In the genomic region with DNA sequence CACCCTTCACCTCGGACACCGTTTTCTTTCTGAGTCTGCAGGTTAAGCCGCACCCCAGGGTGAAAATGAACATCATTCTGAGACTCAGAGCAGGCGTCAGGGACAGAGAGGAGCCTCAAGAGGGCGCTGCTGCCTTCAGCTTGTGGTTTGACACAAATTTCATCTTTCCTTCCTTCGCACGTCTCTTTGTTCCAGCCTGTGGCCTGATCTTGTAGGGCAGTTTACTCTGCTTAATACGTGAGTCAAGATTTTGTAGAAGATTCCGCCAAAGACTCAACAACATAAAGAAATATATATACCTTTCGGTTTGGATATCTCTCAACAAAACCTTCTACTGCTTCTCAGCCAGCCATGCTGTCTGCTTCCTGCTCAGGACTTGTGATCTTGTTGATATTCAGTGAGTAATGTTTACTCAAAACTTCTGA, we compare ENCODE assay signal across 10 cellular contexts.
DNase-seq lines count a peak whose midpoint lies in the region; ATAC-seq and TF ChIP-seq lines count a peak whose summit lies in the region.
"Had no signal": no experiment of that assay in that cellular context is flagged by ENCODE, and none has a peak within 500 bp of the region (broad histone marks: within the 10 kb centered on the region; RNA-seq: fewer than 3 reads in every experiment).

No MANE protein-coding gene starts in this region.

- no peak for TF ChIP-seq POLR2A in GM18505 (IDR thresholded peaks at IDR 0.05; ENCODE audit: borderline replicate concordance, extremely low read depth, insufficient read depth, insufficient read length)

- intact Hi-C loops in ascending aorta (cut with DNase I), result no loop called here

- H3K27me3 ChIP-seq in ascending aorta, result no peaks in the 10 kb centered on the region

- H3K4me3 ChIP-seq in ascending aorta (no peak overlapping the region), retinal pigment epithelial cell (ENCODE audit: low read length) (no peak overlapping the region)

- no peaks in the 10 kb centered on the region for H3K36me3 ChIP-seq in ascending aorta

- peak overlapping the region; percentile 84 for H3K27ac Mint-ChIP-seq in T-helper 1 cell treated with Interleukin-12 subunit alpha and Interleukin-12 subunit beta and Interleukin-4 antibody, amounts not matched to agents 30 μg/mL and 1 μg/mL, for 36 hours
- H3K27ac Mint-ChIP-seq: memory B cell had no signal

- TF ChIP-seq CTCF in ascending aorta (IDR thresholded peaks at IDR 0.05) (peak in 2 of 3 experiments; percentile 8 to 13), retinal pigment epithelial cell (conservative IDR thresholded peaks at IDR 0.05; ENCODE audit: low read depth, low read length) (peak; percentile 36)

- H3K27me3 Mint-ChIP-seq in T-helper 1 cell treated with Interleukin-12 subunit alpha and Interleukin-12 subunit beta and Interleukin-4 antibody, amounts not matched to agents 30 μg/mL and 1 μg/mL, for 36 hours (ENCODE audit: low read depth), result no peaks in the 10 kb centered on the region
- H3K27me3 Mint-ChIP-seq: IgD-negative memory B cell had no signal

- H3K9me3 Mint-ChIP-seq in T-helper 1 cell treated with Interleukin-12 subunit alpha and Interleukin-12 subunit beta and Interleukin-4 antibody, amounts not matched to agents 30 μg/mL and 1 μg/mL, for 36 hours, result no peaks in the 10 kb centered on the region

- peak; percentile 63 for DNase-seq in H4 (ENCODE audit: low spot score)
- DNase-seq in ascending aorta (ENCODE audit: low spot score in 2 of 2), result no peak
- no peak for DNase-seq in retinal pigment epithelial cell (ENCODE audit: low read depth)
- DNase-seq in Ammon's horn (ENCODE audit: low spot score), result no peak
- no peak for DNase-seq in DMS79 (lab: John Stamatoyannopoulos, UW)
- DNase-seq in NCI-H1694 treated with DMSO at 0.1 percent for 48 hours (lab: John Stamatoyannopoulos, UW), result no peak

- H3K4me1 ChIP-seq in ascending aorta, result no peaks in the 10 kb centered on the region

- no peak for ATAC-seq in GM18505 (IDR thresholded peaks at IDR 0.05; ENCODE audit: unreplicated experiment)

- no peak overlapping the region for H3K27ac ChIP-seq in ascending aorta

- H3K36me3 Mint-ChIP-seq in T-helper 1 cell treated with Interleukin-12 subunit alpha and Interleukin-12 subunit beta and Interleukin-4 antibody, amounts not matched to agents 30 μg/mL and 1 μg/mL, for 36 hours (ENCODE audit: low read depth), result peaks cover 3% of the 10 kb centered on the region
- H3K36me3 Mint-ChIP-seq: IgD-negative memory B cell, memory B cell had no signal

- H3K4me1 Mint-ChIP-seq in T-helper 1 cell treated with Interleukin-12 subunit alpha and Interleukin-12 subunit beta and Interleukin-4 antibody, amounts not matched to agents 30 μg/mL and 1 μg/mL, for 36 hours (ENCODE audit: low read depth), result peaks cover 24% of the 10 kb centered on the region
- H3K4me1 Mint-ChIP-seq: IgD-negative memory B cell, memory B cell had no signal

- H3K9me3 ChIP-seq in ascending aorta, result no peaks in the 10 kb centered on the region

- peak overlapping the region; percentile 75 for H3K4me3 Mint-ChIP-seq in T-helper 1 cell treated with Interleukin-12 subunit alpha and Interleukin-12 subunit beta and Interleukin-4 antibody, amounts not matched to agents 30 μg/mL and 1 μg/mL, for 36 hours
- H3K4me3 Mint-ChIP-seq: IgD-negative memory B cell, memory B cell had no signal
